Comparison of ENCODE assay signal across 26 cellular contexts in the genomic region with DNA sequence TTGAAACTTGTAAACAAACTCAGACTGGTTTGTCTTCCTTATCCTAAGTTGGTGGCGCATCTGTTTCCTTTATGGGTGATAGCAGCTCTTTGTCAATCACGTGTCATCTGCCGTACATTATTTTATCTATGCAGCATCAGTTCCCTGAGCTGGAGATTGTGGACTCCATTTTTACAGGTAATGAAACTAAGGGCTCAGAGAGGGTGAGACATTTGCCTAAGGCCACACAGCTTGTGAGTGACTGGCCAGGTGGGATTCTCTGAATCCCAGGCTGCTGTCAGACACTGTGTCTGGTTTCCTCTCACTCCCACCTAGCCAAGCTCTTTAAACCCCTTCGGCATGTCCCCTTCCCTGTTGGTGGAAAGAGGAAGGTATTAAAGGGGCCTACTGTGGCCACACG. TPM values are rescaled to one million over a fixed set of nuclear protein-coding genes. Genes with fewer than 3 reads are reported as not detected.
"Had no signal": no experiment of that assay in that cellular context is flagged by ENCODE, and none has a peak within 500 bp of the region (broad histone marks: within the 10 kb centered on the region; RNA-seq: fewer than 3 reads in every experiment).

No MANE protein-coding gene starts in this region.

- H3K4me3 Mint-ChIP-seq: activated CD8-positive, alpha-beta T cell treated with anti-CD3 and anti-CD28 coated beads, Interleukin-2, amount 10 ng/mL, durations not matched to agents 7 days and 5 days; activated naive CD8-positive, alpha-beta T cell treated with anti-CD3 and anti-CD28 coated beads for 36 hours; activated T-helper 1 cell treated with anti-CD3 and anti-CD28 coated beads, Interleukin-12 subunit alpha, Interleukin-12 subunit beta, Interleukin-2, Interleukin-4 antibody, amounts not matched to agents 30 ng/mL and 10 ng/mL and 1 ng/mL, durations not matched to agents 14 hours and 24 hours and 36 hours; central memory CD8-positive, alpha-beta T cell; nephron progenitor cell; T-helper 2 cell treated with Interferon-gamma antibody and Interleukin-4, amounts not matched to agents 5 μg/mL and 100 μg/mL, for 36 hours had no signal

- H3K9me3 Mint-ChIP-seq: activated naive CD8-positive, alpha-beta T cell treated with anti-CD3 and anti-CD28 coated beads for 36 hours; activated T-helper 1 cell treated with anti-CD3 and anti-CD28 coated beads, Interleukin-12 subunit alpha, Interleukin-12 subunit beta, Interleukin-2, Interleukin-4 antibody, amounts not matched to agents 30 ng/mL and 10 ng/mL and 1 ng/mL, durations not matched to agents 14 hours and 24 hours and 36 hours; central memory CD8-positive, alpha-beta T cell; T-helper 2 cell treated with Interferon-gamma antibody and Interleukin-4, amounts not matched to agents 5 μg/mL and 100 μg/mL, for 36 hours had no signal

- ATAC-seq: activated CD8-positive, alpha-beta T cell treated with anti-CD3 and anti-CD28 coated beads, Interleukin-2, amount 10 ng/mL, durations not matched to agents 7 days and 5 days; heart right ventricle; left cardiac atrium; right cardiac atrium had no signal

- H3K27ac ChIP-seq: breast epithelium, colonic mucosa, epithelial cell of prostate, heart right ventricle, parathyroid adenoma, stomach, transverse colon, uterus, VCaP had no signal

- H3K9ac ChIP-seq: parathyroid adenoma had no signal

- H3K79me2 ChIP-seq: parathyroid adenoma had no signal

- H3K27me3 ChIP-seq: colonic mucosa, heart right ventricle, stomach, transverse colon, uterus had no signal

- H3K36me3 ChIP-seq: breast epithelium, colonic mucosa, transverse colon, uterus had no signal

- H3K27ac Mint-ChIP-seq: activated CD8-positive, alpha-beta T cell treated with anti-CD3 and anti-CD28 coated beads, Interleukin-2, amount 10 ng/mL, durations not matched to agents 7 days and 5 days; activated naive CD8-positive, alpha-beta T cell treated with anti-CD3 and anti-CD28 coated beads for 36 hours; activated T-helper 1 cell treated with anti-CD3 and anti-CD28 coated beads, Interleukin-12 subunit alpha, Interleukin-12 subunit beta, Interleukin-2, Interleukin-4 antibody, amounts not matched to agents 30 ng/mL and 10 ng/mL and 1 ng/mL, durations not matched to agents 14 hours and 24 hours and 36 hours; nephron progenitor cell; T-helper 2 cell treated with Interferon-gamma antibody and Interleukin-4, amounts not matched to agents 5 μg/mL and 100 μg/mL, for 36 hours had no signal

- H3K4me3 ChIP-seq: breast epithelium, colonic mucosa, dorsolateral prefrontal cortex, heart right ventricle, stomach, transverse colon, uterus had no signal

- H3K27me3 Mint-ChIP-seq: activated naive CD8-positive, alpha-beta T cell treated with anti-CD3 and anti-CD28 coated beads for 36 hours; central memory CD8-positive, alpha-beta T cell had no signal

- H2AFZ ChIP-seq: parathyroid adenoma had no signal

- H3K4me1 ChIP-seq: breast epithelium, colonic mucosa, parathyroid adenoma, uterus had no signal

- DNase-seq: activated CD4-positive, alpha-beta T cell treated with anti-CD3 and anti-CD28 coated beads for 1 hour; activated CD4-positive, alpha-beta T cell treated with anti-CD3 and anti-CD28 coated beads, Interleukin-2, amount 50 U/mL, for 1 hour; activated CD8-positive, alpha-beta T cell treated with anti-CD3 and anti-CD28 coated beads, Interleukin-2, amount 10 ng/mL, durations not matched to agents 7 days and 5 days; activated gamma-delta T cell treated with Interleukin-2 at 50 U/mL for 16 hours; activated naive CD8-positive, alpha-beta T cell treated with anti-CD3 and anti-CD28 coated beads for 36 hours; amniotic stem cell; colonic mucosa; dorsolateral prefrontal cortex; heart right ventricle; islet precursor cell; left cardiac atrium; mesenchymal stem cell; nephron progenitor cell; right cardiac atrium; stimulated activated CD4-positive, alpha-beta T cell treated with anti-CD3 and anti-CD28 coated beads, Interleukin-12 subunit alpha, Interleukin-12 subunit beta, amount 100 ng/mL, for 4 hours; stimulated activated CD4-positive, alpha-beta T cell treated with anti-CD3 and anti-CD28 coated beads, Interleukin-4, amount 100 ng/mL, for 4 hours; stomach; transverse colon; uterus had no signal

- H3K9me3 ChIP-seq: breast epithelium, colonic mucosa, stomach, transverse colon had no signal

RNA-seq across cellular contexts. Expression of a gene that starts 41.7 kb away (rescaled TPM):
- total RNA-seq: activated CD8-positive, alpha-beta T cell treated with anti-CD3 and anti-CD28 coated beads, Interleukin-2, amount 10 ng/mL, durations not matched to agents 7 days and 5 days; activated T-helper 1 cell treated with anti-CD3 and anti-CD28 coated beads, Interleukin-12 subunit alpha, Interleukin-12 subunit beta, Interleukin-2, Interleukin-4 antibody, amounts not matched to agents 30 ng/mL and 10 ng/mL and 1 ng/mL, durations not matched to agents 14 hours and 24 hours and 36 hours had no signal
